16 cellular contexts compared by ENCODE assay signal in the genomic region with DNA sequence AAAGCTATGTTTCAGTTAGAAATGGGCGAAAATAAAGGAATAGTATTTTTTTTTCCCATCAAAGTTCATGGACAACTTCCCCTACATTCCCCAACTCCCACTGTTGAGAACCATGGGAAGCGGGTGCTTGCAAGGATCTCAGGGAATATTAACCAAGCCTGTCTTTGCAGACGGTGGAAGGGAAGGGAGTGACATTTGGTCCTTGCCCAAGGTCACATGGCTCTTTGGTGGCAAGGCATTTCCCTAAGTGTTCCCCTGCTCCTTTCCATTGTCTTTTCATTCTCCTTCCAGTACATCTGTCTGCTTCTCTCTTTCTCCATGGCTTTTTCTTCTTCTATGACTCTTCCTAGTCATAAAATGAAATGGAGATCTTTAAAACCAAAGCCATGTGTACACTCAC. TPM values are rescaled to one million over a fixed set of nuclear protein-coding genes. Genes with fewer than 3 reads are reported as not detected.
DNase-seq lines count a peak whose midpoint lies in the region; ATAC-seq, FAIRE-seq and TF ChIP-seq lines count a peak whose summit lies in the region.
"Had no signal": no experiment of that assay in that cellular context is flagged by ENCODE, and none has a peak within 500 bp of the region (broad histone marks: within the 10 kb centered on the region; RNA-seq: fewer than 3 reads in every experiment).

No MANE protein-coding gene starts in this region.

- BruUV-seq in PC-3 (replicated peaks; lab: Mats Ljungman, UMichigan) = no TSS peak

- no peak for TF ChIP-seq CTCF in PC-3 (conservative IDR thresholded peaks at IDR 0.05; ENCODE audit: low read depth, low read length)
- no peak for TF ChIP-seq CTCF in H1 (IDR thresholded peaks at IDR 0.05; ENCODE audit: control extremely low read depth in 1 of 3, insufficient read depth in 1 of 3, low read depth in 1 of 3, low read length in 3 of 3)
- no peak for TF ChIP-seq CTCF in neutrophil (IDR thresholded peaks at IDR 0.05)
- TF ChIP-seq CTCF in progenitor cell of endocrine pancreas (IDR thresholded peaks at IDR 0.05; ENCODE audit: unreplicated experiment) = no peak

- TF ChIP-seq EP300 in H1 (IDR thresholded peaks at IDR 0.05; ENCODE audit: borderline replicate concordance in 1 of 2, low read depth in 2 of 2, low read length in 2 of 2) = no peak

- H3K9me2 ChIP-seq in PC-3 (replicated peaks; ENCODE audit: low read length) = no peaks in the 10 kb centered on the region

- TF ChIP-seq POLR2A in H1 (IDR thresholded peaks at IDR 0.05; ENCODE audit: control extremely low read depth in 1 of 2, low read depth in 2 of 2, low read length in 2 of 2) = no peak

- no peak overlapping the region for H3K14ac ChIP-seq in H1 (ENCODE audit: insufficient read length)

- H3K27ac Mint-ChIP-seq in progenitor cell of endocrine pancreas = no peak overlapping the region

- peaks cover 7% of the 10 kb centered on the region for H3K27me3 Mint-ChIP-seq in progenitor cell of endocrine pancreas

- no peak overlapping the region for H4K8ac ChIP-seq in H1 (ENCODE audit: extremely low read depth, insufficient read depth, low read length)

- peaks cover 0 to 5% (median 0%) of the 10 kb centered on the region in 11 experiments; a peak in 3 of 22 replicates for H3K9me3 ChIP-seq in BLaER1 treated with 17β-estradiol and CSF1 and Interleukin-3, amounts not matched to agents 10 nM and 100 nM (replicated peaks in 1 of 11)
- no peaks in the 10 kb centered on the region for H3K9me3 ChIP-seq in PC-3 (ENCODE audit: low read length)
- no peaks in the 10 kb centered on the region for H3K9me3 ChIP-seq in H1 (ENCODE audit: insufficient read depth in 2 of 2, low read depth in 1 of 2, low read length in 1 of 2)
- H3K9me3 ChIP-seq in neutrophil = no peaks in the 10 kb centered on the region
- H3K9me3 ChIP-seq: Peyer's patch had no signal

- ATAC-seq in PC-3 (no peak), HG03139 (IDR thresholded peaks at IDR 0.05; ENCODE audit: unreplicated experiment) (no peak), HG03457 (IDR thresholded peaks at IDR 0.05; ENCODE audit: unreplicated experiment) (no peak)

- H2AK5ac ChIP-seq in H1 (ENCODE audit: low read depth, low read length) = no peak overlapping the region

- no peaks in the 10 kb centered on the region for H3K36me3 Mint-ChIP-seq in progenitor cell of endocrine pancreas (ENCODE audit: insufficient read depth)
- H3K36me3 Mint-ChIP-seq: CD8-positive, alpha-beta memory T cell had no signal

- H3K36me3 ChIP-seq in BLaER1 treated with 17β-estradiol and CSF1 and Interleukin-3, amounts not matched to agents 10 nM and 100 nM = no peaks in the 10 kb centered on the region
- H3K36me3 ChIP-seq in PC-3 (ENCODE audit: low read depth, low read length) = no peaks in the 10 kb centered on the region
- H3K36me3 ChIP-seq in H1 (ENCODE audit: control insufficient read depth in 2 of 4, insufficient read depth in 4 of 4, low read length in 3 of 4) = no peaks in the 10 kb centered on the region
- H3K36me3 ChIP-seq in neutrophil = no peaks in the 10 kb centered on the region
- H3K36me3 ChIP-seq: Peyer's patch had no signal

- no peaks in the 10 kb centered on the region for H3F3A ChIP-seq in PC-3 (ENCODE audit: low read length, unreplicated experiment)

- H3K56ac ChIP-seq in H1 (replicated peaks; ENCODE audit: insufficient read length, low read depth, low read length) = no peak overlapping the region

- H2BK120ac ChIP-seq in H1 (replicated peaks; ENCODE audit: low read depth, low read length) = no peak overlapping the region

- H2BK15ac ChIP-seq in H1 (ENCODE audit: low read length) = no peak overlapping the region

- no peaks in the 10 kb centered on the region for H3K23me2 ChIP-seq in H1 (ENCODE audit: low read depth, low read length)

- H2BK20ac ChIP-seq in H1 (ENCODE audit: low read length) = no peak overlapping the region

- H3K4me1 ChIP-seq in BLaER1 treated with 17β-estradiol and CSF1 and Interleukin-3, amounts not matched to agents 10 nM and 100 nM = peaks cover 25 to 49% (median 46%) of the 10 kb centered on the region in 10 experiments
- H3K4me1 ChIP-seq in PC-3 (ENCODE audit: insufficient read depth, low read length) = peaks cover 8% of the 10 kb centered on the region; the same call in 1 of the 2 replicates
- H3K4me1 ChIP-seq in H1 (replicated peaks in 1 of 4; ENCODE audit: control insufficient read depth in 3 of 4, insufficient read depth in 4 of 4, low read length in 3 of 4) = no peaks in the 10 kb centered on the region
- H3K4me1 ChIP-seq in neutrophil (ENCODE audit: control insufficient read depth in 1 of 2, insufficient read depth in 1 of 2, low read depth in 1 of 2, low read length in 1 of 2) = peaks cover 3 to 20% of the 10 kb centered on the region in 2 experiments

- H3K23ac ChIP-seq in H1 (ENCODE audit: insufficient read length) = no peak overlapping the region

- DNase-seq in PC-3 (no peak), H1 (ENCODE audit: low read depth in 1 of 2, low spot score in 2 of 2) (no peak), progenitor cell of endocrine pancreas (ENCODE audit: low spot score, unreplicated experiment) (no peak), GM19240 (ENCODE audit: insufficient read length, low spot score) (no peak)
- DNase-seq: CD8-positive, alpha-beta memory T cell; NCI-H1436 treated with DMSO at 0.1 percent for 48 hours; NCI-H2081 treated with DMSO at 0.1 percent for 48 hours; SHP77 treated with DMSO at 0.1 percent for 48 hours had no signal

- intact Hi-C loops in PC-3 (cut with micrococcal nuclease) = no loop called here

- FAIRE-seq in H1 (lab: Jason Lieb, UNC) = no peak

- no peaks in the 10 kb centered on the region for H4K20me1 ChIP-seq in BLaER1 treated with 17β-estradiol and CSF1 and Interleukin-3, amounts not matched to agents 10 nM and 100 nM
- no peaks in the 10 kb centered on the region for H4K20me1 ChIP-seq in PC-3 (ENCODE audit: low read length)
- no peaks in the 10 kb centered on the region for H4K20me1 ChIP-seq in H1 (replicated peaks in 1 of 2; ENCODE audit: control insufficient read depth in 1 of 2, insufficient read depth in 2 of 2, low read length in 2 of 2)

- H3K9ac ChIP-seq in BLaER1 treated with 17β-estradiol and CSF1 and Interleukin-3, amounts not matched to agents 10 nM and 100 nM = peak overlapping the region in 3 of 11 experiments; percentile 26 to 40 (median 37); a peak in 3 of 22 replicates
- H3K9ac ChIP-seq in PC-3 (ENCODE audit: low read length) (no peak overlapping the region), H1 (replicated peaks in 1 of 4; ENCODE audit: extremely low read depth in 1 of 4, low read depth in 3 of 4, low read length in 3 of 4) (no peak overlapping the region)

- H2BK5ac ChIP-seq in H1 (ENCODE audit: low read depth, low read length) = no peak overlapping the region

- no peaks in the 10 kb centered on the region for H3K79me1 ChIP-seq in H1 (ENCODE audit: low read depth, low read length)

- H2BK12ac ChIP-seq in H1 (ENCODE audit: low read depth, low read length) = no peak overlapping the region

- peak overlapping the region in 10 of 11 experiments; percentile 16 to 73 (median 62); a peak in 15 of 22 replicates for H3K4me2 ChIP-seq in BLaER1 treated with 17β-estradiol and CSF1 and Interleukin-3, amounts not matched to agents 10 nM and 100 nM
- H3K4me2 ChIP-seq in PC-3 (ENCODE audit: low read length) = peak overlapping the region; percentile 50; the same call in 1 of the 2 replicates
- no peak overlapping the region for H3K4me2 ChIP-seq in H1 (ENCODE audit: insufficient read depth in 1 of 2, low read depth in 2 of 2, low read length in 2 of 2)

- H2AFZ ChIP-seq in PC-3 (ENCODE audit: low read length) (peak overlapping the region; percentile 57; the same call in 1 of the 2 replicates), H1 (ENCODE audit: low read length) (peak overlapping the region; percentile 3; the same call in 1 of the 2 replicates)

- H3K9me3 Mint-ChIP-seq in progenitor cell of endocrine pancreas (ENCODE audit: low read depth) = peaks cover 4% of the 10 kb centered on the region
- H3K9me3 Mint-ChIP-seq: CD8-positive, alpha-beta memory T cell had no signal

- TF ChIP-seq RAD21 in H1 (IDR thresholded peaks at IDR 0.05 in 1 of 2, conservative IDR thresholded peaks at IDR 0.05 in 1 of 2; ENCODE audit: low read depth in 2 of 2, low read length in 2 of 2) = no peak

- no peak overlapping the region for H4K91ac ChIP-seq in H1 (replicated peaks; ENCODE audit: insufficient read length, low read length)

- 93% methylated on average over 3 of the region's 3 CpGs; no CpG with 5 or more reads in 1 of the 2 experiments for WGBS in H1 (ENCODE audit: extremely low coverage in 1 of 2, insufficient coverage in 1 of 2, insufficient read length in 1 of 2, insufficient replicate concordance in 2 of 2, low coverage in 1 of 2, low lambda C conversion rate in 2 of 2, missing lambda C conversion rate in 1 of 2), 2 experiments

- CTCF ChIA-PET in PC-3 (lab: Charles Lee) = no interaction called here
- CTCF ChIA-PET in H1 (lab: Charles Lee; ENCODE audit: partially characterized antibody) = interaction anchor here (5.3 kb wide), 1 partner anchor 232 kb away, joined by 67 read pairs; no protein-coding TSS in a partner anchor

- no peak overlapping the region for H3K4me3 ChIP-seq in BLaER1 treated with 17β-estradiol and CSF1 and Interleukin-3, amounts not matched to agents 10 nM and 100 nM
- H3K4me3 ChIP-seq in PC-3 (ENCODE audit: low read length) (no peak overlapping the region), H1 (ENCODE audit: extremely low read depth in 1 of 4, insufficient read depth in 2 of 4, low read depth in 3 of 4, low read length in 4 of 4) (no peak overlapping the region), neutrophil (ENCODE audit: low read depth in 1 of 2, low read length in 1 of 2) (peak overlapping the region in 1 of 2 experiments; percentile 20)
- H3K4me3 ChIP-seq: Peyer's patch had no signal

- no peak overlapping the region for H4K5ac ChIP-seq in H1 (ENCODE audit: insufficient read length, low read depth, low read length)

- H3K4me1 Mint-ChIP-seq in progenitor cell of endocrine pancreas (ENCODE audit: low read depth) = peaks cover 4% of the 10 kb centered on the region

- no peak overlapping the region for H3K4ac ChIP-seq in H1 (replicated peaks; ENCODE audit: insufficient read length, low read depth, low read length)

- no peaks in the 10 kb centered on the region for H3K79me2 ChIP-seq in PC-3 (ENCODE audit: low read length)
- H3K79me2 ChIP-seq in H1 (ENCODE audit: control insufficient read depth in 1 of 2, insufficient read depth in 2 of 2, low read length in 2 of 2) = no peaks in the 10 kb centered on the region

- H3K4me3 Mint-ChIP-seq in progenitor cell of endocrine pancreas (ENCODE audit: low read depth) = no peak overlapping the region
- H3K4me3 Mint-ChIP-seq: CD8-positive, alpha-beta memory T cell had no signal

- no peak overlapping the region for H3K18ac ChIP-seq in H1 (ENCODE audit: extremely low read depth, low read length)

- POLR2A ChIA-PET in PC-3 (lab: Charles Lee; ENCODE audit: unreplicated experiment) = no interaction called here
- POLR2A ChIA-PET in H1 (lab: Charles Lee; ENCODE audit: partially characterized antibody) = no interaction called here

- H3K27me3 ChIP-seq in BLaER1 treated with 17β-estradiol and CSF1 and Interleukin-3, amounts not matched to agents 10 nM and 100 nM = no peaks in the 10 kb centered on the region
- no peaks in the 10 kb centered on the region for H3K27me3 ChIP-seq in PC-3 (ENCODE audit: low read length)
- H3K27me3 ChIP-seq in H1 (replicated peaks in 1 of 4; ENCODE audit: control insufficient read depth in 3 of 4, extremely low read depth in 1 of 4, insufficient read depth in 3 of 4, low read length in 3 of 4) = no peaks in the 10 kb centered on the region
- H3K27me3 ChIP-seq in neutrophil = no peaks in the 10 kb centered on the region
- H3K27me3 ChIP-seq: Peyer's patch had no signal

- H3K27ac ChIP-seq in BLaER1 treated with 17β-estradiol and CSF1 and Interleukin-3, amounts not matched to agents 10 nM and 100 nM = peak overlapping the region in 10 of 11 experiments; percentile 56 to 86 (median 74); a peak in 16 of 22 replicates
- H3K27ac ChIP-seq in PC-3 (ENCODE audit: low read length) (0 out of 2 replicates have a peak overlapping the region, but pooled peaks have one; percentile 3), H1 (ENCODE audit: low read depth, low read length) (no peak overlapping the region), neutrophil (peak overlapping the region; percentile 91)
- H3K27ac ChIP-seq: Peyer's patch had no signal

RNA-seq across cellular contexts. Expression of gene C9orf57, which starts 19.0 kb away (rescaled TPM):
- total RNA-seq in PC-3 (2014; rRNA removed) (not detected in 2 replicates), progenitor cell of endocrine pancreas (not detected in 2 replicates)
- total RNA-seq in H1 (2021; fragmentation: NEBNext Ultra II Directional; extraction: Animal tissue kit (Norgen Biotek cat#: 25700)) = not detected in 2 replicates
- polyA plus RNA-seq in H1 (2011; rRNA removed) = not detected in 2 replicates
- not detected for polyA plus RNA-seq in H1 (2011; cell fraction: cytosol; rRNA removed)
- polyA plus RNA-seq in H1 (2011; cell fraction: nucleus; rRNA removed) = not detected
- polyA plus RNA-seq in H1 (2012, experiment 1 of 2) = not detected in 4 replicates
- not detected for polyA plus RNA-seq in H1 (2012, experiment 2 of 2)
- polyA plus RNA-seq in H1 (2013, experiment 1 of 2) = not detected
- polyA plus RNA-seq in H1 (2013, experiment 2 of 2) = not detected
- not detected in 2 replicates for polyA minus RNA-seq in H1 (2011; rRNA and poly(A)+ RNA removed)
- polyA minus RNA-seq in H1 (2011; cell fraction: cytosol; rRNA and poly(A)+ RNA removed) = not detected
- not detected for polyA minus RNA-seq in H1 (2011; cell fraction: nucleus; rRNA and poly(A)+ RNA removed)
- total RNA-seq: A673; CD8-positive, alpha-beta memory T cell; Daoy; LHCN-M2; Peyer's patch had no signal
- polyA plus RNA-seq: CD8-positive, alpha-beta memory T cell had no signal

Comparison
In these comparisons a context has a peak if more than half of its experiments do, and no peak if none do; other contexts are left out.
1. H3K4me2 ChIP-seq: peak in BLaER1 treated with 17β-estradiol and CSF1 and Interleukin-3, amounts not matched to agents 10 nM and 100 nM (10 of 11) and PC-3 (single experiment); none in H1 (0 of 2).